10 cellular contexts compared by ENCODE assay signal in genomic region chr1:31476891-31477846, GRCh38.
DNase-seq lines count a peak whose midpoint lies in the region; ATAC-seq and TF ChIP-seq lines count a peak whose summit lies in the region.
"Had no signal": no experiment of that assay in that cellular context is flagged by ENCODE, and none has a peak within 500 bp of the region (broad histone marks: within the 10 kb centered on the region; RNA-seq: fewer than 3 reads in every experiment).

No MANE protein-coding gene starts in this region.

- no peaks in the 10 kb centered on the region for H4K20me1 ChIP-seq in smooth muscle cell (ENCODE audit: low read depth)

- no peaks in the 10 kb centered on the region for H3K4me1 ChIP-seq in smooth muscle cell (ENCODE audit: low read depth)
- H3K4me1 ChIP-seq: A549 had no signal

- no peaks in the 10 kb centered on the region for H3K27me3 ChIP-seq in smooth muscle cell (ENCODE audit: low read depth)
- H3K27me3 ChIP-seq: ovary had no signal

- no peaks in the 10 kb centered on the region for H3K79me2 ChIP-seq in smooth muscle cell (ENCODE audit: low read depth)

- no peaks in the 10 kb centered on the region for H3K9me3 ChIP-seq in smooth muscle cell (replicated peaks; ENCODE audit: low read depth)
- H3K9me3 ChIP-seq: ovary had no signal

- H3K9me3 Mint-ChIP-seq in activated naive CD4-positive, alpha-beta T cell treated with anti-CD3 and anti-CD28 coated beads for 36 hours: peaks cover 6% of the 10 kb centered on the region

- peak overlapping the region; percentile 40 for H3K4me2 ChIP-seq in smooth muscle cell
- H3K4me2 ChIP-seq: A549 had no signal

- 69% methylated on average over 10 of the region's 10 CpGs for WGBS in smooth muscle cell (ENCODE audit: low lambda C conversion rate)

- no peak overlapping the region for H3K27ac Mint-ChIP-seq in activated naive CD4-positive, alpha-beta T cell treated with anti-CD3 and anti-CD28 coated beads for 36 hours

- DNase-seq in NCI-H2227 (lab: John Stamatoyannopoulos, UW; ENCODE audit: unreplicated experiment) (peak; percentile 58), NCI-H2227 treated with DMSO at 0.1 percent for 48 hours (lab: John Stamatoyannopoulos, UW) (no peak), RPMI8226 (peak; percentile 96), smooth muscle cell (lab: John Stamatoyannopoulos, UW; ENCODE audit: unreplicated experiment) (no peak)
- no peak for DNase-seq in activated naive CD4-positive, alpha-beta T cell treated with anti-CD3 and anti-CD28 coated beads for 36 hours
- DNase-seq: ovary had no signal

- peak overlapping the region; percentile 83 for H3K27ac ChIP-seq in smooth muscle cell (ENCODE audit: low read depth)
- H3K27ac ChIP-seq: A549, ovary had no signal

- intact Hi-C loops in activated naive CD4-positive, alpha-beta T cell treated with anti-CD3 and anti-CD28 coated beads for 36 hours (cut with micrococcal nuclease): no loop called here

- no peak overlapping the region for H3K4me3 Mint-ChIP-seq in activated naive CD4-positive, alpha-beta T cell treated with anti-CD3 and anti-CD28 coated beads for 36 hours

- peaks cover 2% of the 10 kb centered on the region for H3K27me3 Mint-ChIP-seq in activated naive CD4-positive, alpha-beta T cell treated with anti-CD3 and anti-CD28 coated beads for 36 hours (ENCODE audit: low read depth)

- H3K4me1 Mint-ChIP-seq in activated naive CD4-positive, alpha-beta T cell treated with anti-CD3 and anti-CD28 coated beads for 36 hours (ENCODE audit: low read depth): no peaks in the 10 kb centered on the region

- ATAC-seq in HG03457 (IDR thresholded peaks at IDR 0.05; ENCODE audit: unreplicated experiment) (peak; percentile 56), HG03571 (IDR thresholded peaks at IDR 0.05; ENCODE audit: unreplicated experiment) (no peak), HG03521 (IDR thresholded peaks at IDR 0.05; ENCODE audit: unreplicated experiment) (no peak)
- ATAC-seq: A549 had no signal

- no peaks in the 10 kb centered on the region for H3K36me3 Mint-ChIP-seq in activated naive CD4-positive, alpha-beta T cell treated with anti-CD3 and anti-CD28 coated beads for 36 hours (ENCODE audit: low read depth)

- TF ChIP-seq CTCF in smooth muscle cell (IDR thresholded peaks at IDR 0.05; ENCODE audit: borderline replicate concordance, insufficient read depth, poor library complexity, severe bottlenecking): no peak

- no peak overlapping the region for H2AFZ ChIP-seq in smooth muscle cell (ENCODE audit: low read depth)

- peak overlapping the region; percentile 34 for H3K9ac ChIP-seq in smooth muscle cell (ENCODE audit: low read depth)

- H3K36me3 ChIP-seq in smooth muscle cell (ENCODE audit: low read depth): no peaks in the 10 kb centered on the region
- H3K36me3 ChIP-seq: ovary had no signal

- no peak overlapping the region for H3K4me3 ChIP-seq in smooth muscle cell
- H3K4me3 ChIP-seq: A549, ovary had no signal

- CTCF ChIA-PET in activated naive CD4-positive, alpha-beta T cell treated with anti-CD3 and anti-CD28 coated beads for 36 hours (lab: Charles Lee): no interaction called here

- H3F3A ChIP-seq in smooth muscle cell (ENCODE audit: low read depth): no peaks in the 10 kb centered on the region

Comparison
In these comparisons a context has a peak if more than half of its experiments do, and no peak if none do; other contexts are left out.
1. DNase-seq: peak in NCI-H2227 (single experiment) and RPMI8226 (single experiment); none in NCI-H2227 treated with DMSO at 0.1 percent for 48 hours (single experiment), smooth muscle cell (single experiment) and activated naive CD4-positive, alpha-beta T cell treated with anti-CD3 and anti-CD28 coated beads for 36 hours (single experiment).